In genomic region chr15:25441111-25441510, GRCh38 we compare ENCODE assay signal across 27 cellular contexts. TPM values are rescaled to one million over a fixed set of nuclear protein-coding genes. Genes with fewer than 3 reads are reported as not detected.
A peak's percentile ranks its signal among the peaks of the same experiment; 100 is the strongest.
DNase-seq lines count a peak whose midpoint lies in the region; ATAC-seq, FAIRE-seq and TF ChIP-seq lines count a peak whose summit lies in the region.
"Had no signal": no experiment of that assay in that cellular context is flagged by ENCODE, and none has a peak within 500 bp of the region (broad histone marks: within the 10 kb centered on the region; RNA-seq: fewer than 3 reads in every experiment).

No MANE protein-coding gene starts in this region.

- TF ChIP-seq POLR2A in uterus (IDR thresholded peaks at IDR 0.05) (no peak), HepG2 (IDR thresholded peaks at IDR 0.05; ENCODE audit: insufficient read depth in 1 of 2, low read depth in 2 of 2, low read length in 2 of 2) (no peak)

- H3K4me3 ChIP-seq in small intestine (ENCODE audit: low read depth in 1 of 2, low read length in 2 of 2) (no peak overlapping the region), foreskin fibroblast (ENCODE audit: low read depth in 1 of 2, low read length in 2 of 2) (no peak overlapping the region), uterus (no peak overlapping the region), HepG2 (replicated peaks in 1 of 3; ENCODE audit: insufficient read depth in 1 of 3, low read depth in 2 of 3, low read length in 3 of 3) (no peak overlapping the region)
- H3K4me3 ChIP-seq: GM23338 had no signal

- H3K9ac ChIP-seq in HepG2 (ENCODE audit: insufficient read depth, low read depth, low read length) = no peak overlapping the region

- no peak overlapping the region for H3K27ac ChIP-seq in small intestine (ENCODE audit: low read depth in 1 of 2, low read length in 1 of 2)
- no peak overlapping the region for H3K27ac ChIP-seq in uterus
- H3K27ac ChIP-seq in HepG2 (ENCODE audit: extremely low read length, insufficient read depth, low read length) = no peak overlapping the region
- H3K27ac ChIP-seq: 22Rv1, C4-2B had no signal

- H3K4me1 Mint-ChIP-seq in T-helper 1 cell treated with Interleukin-12 subunit alpha and Interleukin-12 subunit beta and Interleukin-4 antibody, amounts not matched to agents 30 μg/mL and 1 μg/mL, for 36 hours (ENCODE audit: low read depth) = peaks cover 16% of the 10 kb centered on the region

- H3K4me3 Mint-ChIP-seq in T-helper 1 cell treated with Interleukin-12 subunit alpha and Interleukin-12 subunit beta and Interleukin-4 antibody, amounts not matched to agents 30 μg/mL and 1 μg/mL, for 36 hours = peak overlapping the region; percentile 29
- H3K4me3 Mint-ChIP-seq: GM23338, H9 had no signal

- no TSS peak for BruUV-seq in HepG2 (replicated peaks; lab: Mats Ljungman, UMichigan)

- TF ChIP-seq CTCF in foreskin fibroblast (IDR thresholded peaks at IDR 0.05; ENCODE audit: low read depth, low read length) (no peak), uterus (IDR thresholded peaks at IDR 0.05) (no peak), HepG2 (CRISPR knock-in tag; IDR thresholded peaks at IDR 0.05) (no peak)

- H3K27me3 ChIP-seq in small intestine (ENCODE audit: control insufficient read depth in 2 of 2, insufficient read depth in 2 of 2, low read length in 2 of 2) (no peaks in the 10 kb centered on the region), uterus (no peaks in the 10 kb centered on the region), HepG2 (ENCODE audit: control insufficient read depth in 1 of 2, insufficient read depth in 2 of 2, low read length in 2 of 2) (no peaks in the 10 kb centered on the region)

- TF ChIP-seq EP300 in HepG2 (IDR thresholded peaks at IDR 0.05; ENCODE audit: low read depth in 2 of 2, low read length in 2 of 2) = no peak
- TF ChIP-seq EP300 in HepG2 (CRISPR knock-in tag; IDR thresholded peaks at IDR 0.05; ENCODE audit: borderline replicate concordance) = no peak

- H3K4me2 ChIP-seq in HepG2 (ENCODE audit: low read depth, low read length) = no peak overlapping the region
- H3K4me2 ChIP-seq: GM23338 had no signal

- DNase-seq in T-helper 1 cell (no peak), LoVo (ENCODE audit: low spot score) (peak; percentile 13), kidney tubule cell (ENCODE audit: low spot score) (peak; percentile 57), small intestine (peak; percentile 9), foreskin fibroblast (no peak), uterus (no peak), HepG2 (ENCODE audit: low spot score) (no peak)
- DNase-seq: Calu3, DMS79 treated with DMSO at 0.1 percent for 48 hours, GF-D8, H9, KBM-7, NCI-H1048, NCI-H1417 treated with DMSO at 0.1 percent for 48 hours, NCI-H1694 treated with DMSO at 0.1 percent for 48 hours, NCI-H2081, NCI-H2227 treated with DMSO at 0.1 percent for 48 hours, NCI-H526 treated with DMSO at 0.1 percent for 48 hours, Right ventricle myocardium superior, RPMI8226 had no signal

- no peak for TF ChIP-seq RAD21 in HepG2 (CRISPR knock-in tag; IDR thresholded peaks at IDR 0.05)

- no peak overlapping the region for H2AFZ ChIP-seq in HepG2 (ENCODE audit: low read length)
- H2AFZ ChIP-seq: GM23338 had no signal

- FAIRE-seq in small intestine (lab: Jason Lieb, UNC) (no peak), HepG2 (lab: Jason Lieb, UNC) (no peak)
- FAIRE-seq: GM12891, HTR-8/SVneo had no signal

- H3K4me1 ChIP-seq in small intestine (ENCODE audit: control insufficient read depth in 2 of 2, insufficient read depth in 1 of 2, low read depth in 1 of 2, low read length in 1 of 2) = no peaks in the 10 kb centered on the region
- H3K4me1 ChIP-seq in uterus = no peaks in the 10 kb centered on the region
- H3K4me1 ChIP-seq in HepG2 (ENCODE audit: insufficient read depth, low read length) = peaks cover 12% of the 10 kb centered on the region

- H3K27ac Mint-ChIP-seq in T-helper 1 cell treated with Interleukin-12 subunit alpha and Interleukin-12 subunit beta and Interleukin-4 antibody, amounts not matched to agents 30 μg/mL and 1 μg/mL, for 36 hours = no peak overlapping the region
- H3K27ac Mint-ChIP-seq: B cell, GM23338, H9 had no signal

- H3K9me3 Mint-ChIP-seq in T-helper 1 cell treated with Interleukin-12 subunit alpha and Interleukin-12 subunit beta and Interleukin-4 antibody, amounts not matched to agents 30 μg/mL and 1 μg/mL, for 36 hours = peaks cover 7% of the 10 kb centered on the region
- H3K9me3 Mint-ChIP-seq: GM23338, H9 had no signal

- CTCF ChIA-PET in HepG2 (lab: Yijun Ruan, JAX; ENCODE audit: low intra/inter-chr PET ratio, low total read pairs) = no interaction called here

- intact Hi-C loops in uterus (cut with DNase I; ENCODE audit: low total_unique reads) = no loop called here
- intact Hi-C loops in HepG2 (cut with micrococcal nuclease; ENCODE audit: unreplicated experiment) = no loop called here

- in situ Hi-C loops in HepG2 (cut with HindIII; ENCODE audit: extremely low pct_ligation_motif_present, low pct_unique_long_range_greater_than_20kb) = no loop called here

- POLR2A ChIA-PET in HepG2 (lab: Yijun Ruan, JAX) = no interaction called here

- no peaks in the 10 kb centered on the region for H3K27me3 Mint-ChIP-seq in T-helper 1 cell treated with Interleukin-12 subunit alpha and Interleukin-12 subunit beta and Interleukin-4 antibody, amounts not matched to agents 30 μg/mL and 1 μg/mL, for 36 hours (ENCODE audit: low read depth)
- H3K27me3 Mint-ChIP-seq: B cell had no signal

- no peak for ATAC-seq in HepG2
- ATAC-seq: GM23338 had no signal

- peaks cover 20% of the 10 kb centered on the region for H4K20me1 ChIP-seq in HepG2 (ENCODE audit: insufficient read depth, low read length)

- H3K36me3 Mint-ChIP-seq in T-helper 1 cell treated with Interleukin-12 subunit alpha and Interleukin-12 subunit beta and Interleukin-4 antibody, amounts not matched to agents 30 μg/mL and 1 μg/mL, for 36 hours (ENCODE audit: low read depth) = peaks cover 6% of the 10 kb centered on the region

- H3K36me3 ChIP-seq in small intestine (ENCODE audit: control insufficient read depth in 2 of 2, insufficient read depth in 2 of 2, low read length in 2 of 2) (no peaks in the 10 kb centered on the region), uterus (no peaks in the 10 kb centered on the region), HepG2 (replicated peaks in 1 of 2; ENCODE audit: control insufficient read depth in 1 of 2, insufficient read depth in 2 of 2, low read length in 2 of 2) (no peaks in the 10 kb centered on the region)

- no peaks in the 10 kb centered on the region for H3K9me3 ChIP-seq in small intestine (ENCODE audit: control insufficient read depth, low read depth)
- H3K9me3 ChIP-seq in uterus = no peaks in the 10 kb centered on the region
- H3K9me3 ChIP-seq in HepG2 (ENCODE audit: low read length) = no peaks in the 10 kb centered on the region

- H3K79me2 ChIP-seq in HepG2 (ENCODE audit: insufficient read depth, low read length) = peaks cover 22% of the 10 kb centered on the region

TF ChIP-seq in HepG2, 621 proteins besides CTCF, POLR2A, EP300 and RAD21 (continues in another document):
- TF ChIP-seq ZNF772 (CRISPR knock-in tag; IDR thresholded peaks at IDR 0.05) (no peak), ZNF430 (CRISPR knock-in tag; IDR thresholded peaks at IDR 0.05) (no peak), HIVEP1 (CRISPR knock-in tag; IDR thresholded peaks at IDR 0.05) (no peak), FOXK1 (CRISPR knock-in tag; IDR thresholded peaks at IDR 0.05; ENCODE audit: borderline replicate concordance, low read depth) (no peak), NBN (conservative IDR thresholded peaks at IDR 0.05) (no peak), BCL3 (CRISPR knock-in tag; IDR thresholded peaks at IDR 0.05) (no peak), SYNCRIP (IDR thresholded peaks at IDR 0.05; ENCODE audit: insufficient read depth, low read depth, low read length) (no peak), JUND (CRISPR knock-in tag; IDR thresholded peaks at IDR 0.05) (no peak)

RNA-seq across cellular contexts. Expression of gene UBE3A, which starts 2.3 kb away (rescaled TPM):
- polyA plus RNA-seq in small intestine (10 to 100 TPM; 14.6 to 19.5 (median 15.7) TPM), HepG2 (2011; rRNA removed) (14.6 and 17.3 TPM in 2 replicates)
- total RNA-seq in uterus (100 to 1,000 TPM in 2 of 4 donors, 10 to 100 TPM in 2; 59.7 to 180 (median 127) TPM), HepG2 (2016; rRNA removed; fragmentation: Illumina TruSeq; extraction: Trizol) (77.8 and 80.5 TPM in 2 replicates)
- total RNA-seq in HepG2 (2016; cell fraction: cytosol; rRNA removed; fragmentation: Illumina TruSeq; extraction: Trizol; ENCODE audit: low read depth) = 111 and 115 TPM in 2 replicates
- total RNA-seq in HepG2 (2016; cell fraction: insoluble cytoplasmic fraction; rRNA removed; fragmentation: Illumina TruSeq; extraction: Trizol) = 67.8 and 77.4 TPM in 2 replicates
- total RNA-seq in HepG2 (2016; cell fraction: membrane; rRNA removed; fragmentation: Illumina TruSeq; extraction: Trizol) = 53.8 and 54.4 TPM in 2 replicates
- 75.9 and 79.5 TPM in 2 replicates for total RNA-seq in HepG2 (2016; cell fraction: nucleus; rRNA removed; fragmentation: Illumina TruSeq; extraction: Trizol)
- 5.3 and 9.2 TPM in 2 replicates for polyA plus RNA-seq in HepG2 (2011; cell fraction: cytosol; rRNA removed)
- polyA plus RNA-seq in HepG2 (2011; cell fraction: nucleus; rRNA removed) = 18.3 and 23.8 TPM in 2 replicates
- 30.0 and 35.7 TPM in 2 replicates for polyA plus RNA-seq in HepG2 (2012)
- 2.1 and 2.6 TPM in 2 replicates for polyA plus RNA-seq in HepG2 (2016; cell fraction: cytosol; fragmentation: Illumina TruSeq; extraction: Trizol; ENCODE audit: low read depth)
- 57.5 and 58.1 TPM in 2 replicates for polyA plus RNA-seq in HepG2 (2016; cell fraction: insoluble cytoplasmic fraction; fragmentation: Illumina TruSeq; extraction: Trizol; ENCODE audit: low read depth)
- polyA plus RNA-seq in HepG2 (2016; cell fraction: membrane; fragmentation: Illumina TruSeq; extraction: Trizol; ENCODE audit: low read depth) = 9.7 and 10.9 TPM in 2 replicates
- 33.9 and 34.8 TPM in 2 replicates for polyA plus RNA-seq in HepG2 (2016; cell fraction: nucleus; fragmentation: Illumina TruSeq; extraction: Trizol; ENCODE audit: insufficient read depth, low read depth)
- 46.8 and 107 TPM in 2 replicates for polyA minus RNA-seq in HepG2 (2011; rRNA and poly(A)+ RNA removed; ENCODE audit: low replicate concordance)
- polyA minus RNA-seq in HepG2 (2011; cell fraction: cytosol; rRNA and poly(A)+ RNA removed) = 36.6 and 51.8 TPM in 2 replicates
- polyA minus RNA-seq in HepG2 (2011; cell fraction: nucleus; rRNA and poly(A)+ RNA removed) = 188 and 210 TPM in 2 replicates

Comparison
In these comparisons a context has a peak if more than half of its experiments do, and no peak if none do; other contexts are left out.
1. DNase-seq: peak in LoVo (single experiment), kidney tubule cell (single experiment) and small intestine (single experiment); none in T-helper 1 cell (0 of 5), foreskin fibroblast (0 of 2), uterus (0 of 2) and HepG2 (single experiment).